ENCODE assay signal across 8 cellular contexts in genomic region chr17:46265972-46266655, GRCh38. TPM values are rescaled to one million over a fixed set of nuclear protein-coding genes. Genes with fewer than 3 reads are reported as not detected.
DNase-seq lines count a peak whose midpoint lies in the region; ATAC-seq and TF ChIP-seq lines count a peak whose summit lies in the region.
"Not testable (repeated sequence)": the region's sequence is repeated elsewhere in the genome, so short reads cannot be mapped to it uniquely, and the experiment has no call there.

No MANE protein-coding gene starts in this region.

- in situ Hi-C loops in GM13976 (cut with MboI; ENCODE audit: low sequenced_read_pairs, unreplicated experiment) = loop anchor here (25.0 kb wide), 1 partner anchor 679 kb away; no protein-coding TSS in a partner anchor

- H3K36me3 Mint-ChIP-seq in WTC11 = not testable (repeated sequence)

- whole genome bisulfite sequencing in mesodermal cell (ENCODE audit: insufficient coverage in 2 of 2), 2 experiments = 23 to 25% methylated on average over 15 to 19 of the region's 24 CpGs

- not testable (repeated sequence) for TF ChIP-seq CTCF in AG04449 (IDR thresholded peaks at IDR 0.05; ENCODE audit: insufficient read depth, low read length, missing control alignments); GM13976 (IDR thresholded peaks at IDR 0.05; ENCODE audit: borderline replicate concordance, control extremely low read depth, extremely low read depth, insufficient read depth, missing control alignments); WTC11 (IDR thresholded peaks at IDR 0.05); cardiac fibroblast (IDR thresholded peaks at IDR 0.05; ENCODE audit: low read depth, low read length)

- H3K9me3 Mint-ChIP-seq in WTC11 = not testable (repeated sequence)

- H3K4me3 Mint-ChIP-seq in WTC11 = peak overlapping the region; percentile 82

- 0 out of 2 replicates have a peak overlapping the region, but pooled peaks have one; percentile 39 for H3K27ac Mint-ChIP-seq in WTC11

- H3K36me3 ChIP-seq in mesodermal cell (ENCODE audit: control insufficient read depth, insufficient read depth, low read length) = not testable (repeated sequence)

- peak overlapping the region; percentile 49 for H3K4me3 ChIP-seq in AG04449 (ENCODE audit: low read depth, low read length)
- H3K4me3 ChIP-seq in cardiac fibroblast (replicated peaks in 1 of 2; ENCODE audit: low read depth in 2 of 2, low read length in 2 of 2) = peak overlapping the region; percentile 13 to 45
- peak overlapping the region; percentile 63 for H3K4me3 ChIP-seq in mesodermal cell (ENCODE audit: extremely low read depth, insufficient read depth, low read length, poor library complexity, severe bottlenecking)
- peak overlapping the region; percentile 38 to 81 (median 63) for H3K4me3 ChIP-seq in skin epidermis

- POLR2A ChIA-PET in AG04449 (lab: Yijun Ruan, JAX) = interaction anchor here (1.0 kb wide), 1 partner anchor 10 kb away, joined by 3 read pairs; no protein-coding TSS in a partner anchor
- POLR2A ChIA-PET in WTC11 (lab: Charles Lee) = not testable (repeated sequence)

- peak; percentile 8; the same call in 1 of the 2 replicates for ATAC-seq in WTC11

- CTCF ChIA-PET in AG04449 (lab: Yijun Ruan, JAX) (interaction anchor here (0.9 to 2.1 kb wide), 3 partner anchors 20 to 268 kb away, joined by 3 to 8 read pairs (median 6); no protein-coding TSS in a partner anchor), WTC11 (lab: Charles Lee) (interaction anchor here (1.1 to 1.8 kb wide), 2 partner anchors 53 to 73 kb away, joined by 4 to 5 read pairs; partner anchors contain the start of gene KANSL1)

- H3K4me1 ChIP-seq in mesodermal cell (ENCODE audit: control insufficient read depth, insufficient read depth, low read length, poor library complexity, severe bottlenecking) = peaks cover 20% of the 10 kb centered on the region

- not testable (repeated sequence) for H3K9me3 ChIP-seq in mesodermal cell (ENCODE audit: control insufficient read depth, low read length)

- H3K27ac ChIP-seq in mesodermal cell (ENCODE audit: low read depth, low read length, severe bottlenecking) (peak overlapping the region; percentile 78), skin epidermis (peak overlapping the region in 19 of 21 experiments; percentile 31 to 94 (median 86))

- intact Hi-C loops in head of caudate nucleus (cut with DNase I) = not testable (repeated sequence)

- DNase-seq in AG04449 (ENCODE audit: low read depth, low spot score) = not testable (repeated sequence)
- DNase-seq in GM13976 (ENCODE audit: low spot score) = peak; percentile 12
- DNase-seq in HuH-7.5 (ENCODE audit: low spot score) = peak; percentile 29
- peak; percentile 22 for DNase-seq in WTC11 (ENCODE audit: low spot score)
- peak; percentile 61 to 67 for DNase-seq in cardiac fibroblast (ENCODE audit: low read depth in 2 of 2)
- DNase-seq in head of caudate nucleus = peak in 32 of 42 donors; percentile 3 to 63 (median 33)

- H3K27me3 Mint-ChIP-seq in WTC11 (ENCODE audit: low read depth) = peaks cover 67% of the 10 kb centered on the region

- peaks cover 12% of the 10 kb centered on the region for H3K4me1 Mint-ChIP-seq in WTC11

RNA-seq across cellular contexts. Expression of gene LRRC37A, which starts 28.8 kb away (rescaled TPM):
- 0.69 to 0.83 TPM (median 0.78 TPM) in 3 replicates for total RNA-seq in WTC11 (2021)
- 0.81 TPM for polyA plus RNA-seq in mesodermal cell (2013, experiment 1 of 2)
- 1.3 TPM for polyA plus RNA-seq in mesodermal cell (2013, experiment 2 of 2)
